Comparison of ENCODE assay signal across 12 cellular contexts in genomic region chr12:124694250-124694649, GRCh38.
DNase-seq lines count a peak whose midpoint lies in the region; ATAC-seq, FAIRE-seq and TF ChIP-seq lines count a peak whose summit lies in the region.
"Had no signal": no experiment of that assay in that cellular context is flagged by ENCODE, and none has a peak within 500 bp of the region (broad histone marks: within the 10 kb centered on the region; RNA-seq: fewer than 3 reads in every experiment).

No MANE protein-coding gene starts in this region.

- no peaks in the 10 kb centered on the region for H3K36me3 ChIP-seq in GM12878 (ENCODE audit: control insufficient read depth in 2 of 2, insufficient read depth in 2 of 2, low read length in 1 of 2)
- no peaks in the 10 kb centered on the region for H3K36me3 ChIP-seq in sigmoid colon

- H3K27ac ChIP-seq in GM12878 (ENCODE audit: control insufficient read depth, insufficient read depth): no peak overlapping the region
- no peak overlapping the region for H3K27ac ChIP-seq in sigmoid colon

- peak; percentile 54 for FAIRE-seq in GM12878 (lab: Jason Lieb, UNC)
- FAIRE-seq: islet of Langerhans had no signal

- H2AFZ ChIP-seq in GM12878 (ENCODE audit: control insufficient read depth, low read depth, low read length): no peak overlapping the region

- no peak overlapping the region for H3K9ac ChIP-seq in GM12878 (ENCODE audit: control insufficient read depth, insufficient read depth, low read length)

- H3K4me3 ChIP-seq in GM12878 (no peak overlapping the region), sigmoid colon (no peak overlapping the region)

- BruUV-seq in GM12878 (replicated peaks; lab: Mats Ljungman, UMichigan): no TSS peak

- H4K20me1 ChIP-seq in GM12878 (ENCODE audit: control insufficient read depth, insufficient read depth): no peaks in the 10 kb centered on the region

- intact Hi-C loops in GM12878 (cut with micrococcal nuclease; ENCODE audit: unreplicated experiment) (no loop called here), sigmoid colon (cut with DNase I) (no loop called here)

- 11% methylated on average over 5 of the region's 5 CpGs for WGBS in GM12878 (ENCODE audit: insufficient coverage, insufficient replicate concordance, low lambda C conversion rate, missing lambda C conversion rate)
- 40 to 60% methylated on average over 5 of the region's 5 CpGs for WGBS in sigmoid colon, 2 donors

- H3K27me3 ChIP-seq in GM12878 (replicated peaks in 1 of 2; ENCODE audit: control insufficient read depth in 2 of 2, insufficient read depth in 2 of 2, low read length in 1 of 2) (no peaks in the 10 kb centered on the region; a peak in 1 of 4 replicates), sigmoid colon (no peaks in the 10 kb centered on the region)

- no peak for TF ChIP-seq POLR2A in GM12878 (IDR thresholded peaks at IDR 0.05; ENCODE audit: low read depth, low read length)
- TF ChIP-seq POLR2A in sigmoid colon (IDR thresholded peaks at IDR 0.05): no peak

- H3K4me1 ChIP-seq in GM12878 (ENCODE audit: control insufficient read depth, insufficient read depth, low read length) (peaks cover 4% of the 10 kb centered on the region; the same call in 1 of the 2 replicates), sigmoid colon (peaks cover 0 to 6% (median 2%) of the 10 kb centered on the region in 4 donors)
- H3K4me1 ChIP-seq: Caco-2 had no signal

- in situ Hi-C loops in GM12878 (cut with MboI): no loop called here

- no peak for TF ChIP-seq RAD21 in GM12878 (IDR thresholded peaks at IDR 0.05; ENCODE audit: insufficient read depth, low read depth, low read length)

- RAD21 ChIA-PET in GM12878 (lab: Charles Lee; ENCODE audit: unreplicated experiment): no interaction called here

- ATAC-seq in GM12878: peak; percentile 87

- DNase-seq in CD1c-positive myeloid dendritic cell (ENCODE audit: extremely low spot score) (peak; percentile 52), GM19238 (ENCODE audit: insufficient read length, low spot score) (peak; percentile 54), NCI-H69 (lab: John Stamatoyannopoulos, UW) (peak; percentile 57), GM12878 (ENCODE audit: low read depth, low spot score) (no peak), amygdala (lab: John Stamatoyannopoulos, UW) (no peak), sigmoid colon (no peak), ureter (ENCODE audit: low spot score) (no peak), DMS114 treated with DMSO at 0.1 percent for 48 hours (lab: John Stamatoyannopoulos, UW; ENCODE audit: unreplicated experiment) (no peak)
- DNase-seq: Caco-2, NCI-H1048, occipital lobe had no signal

- TF ChIP-seq EP300 in GM12878 (IDR thresholded peaks at IDR 0.05; ENCODE audit: borderline replicate concordance in 1 of 2, control insufficient read depth in 1 of 2, low read depth in 2 of 2, low read length in 2 of 2) (no peak), sigmoid colon (IDR thresholded peaks at IDR 0.05) (no peak)

- no peak for TF ChIP-seq CTCF in GM12878 (IDR thresholded peaks at IDR 0.05 in 2 of 3, conservative IDR thresholded peaks at IDR 0.05 in 1 of 3; ENCODE audit: control insufficient read depth in 2 of 3, extremely low read depth in 1 of 3, insufficient read depth in 1 of 3, low read depth in 3 of 3, low read length in 3 of 3)
- TF ChIP-seq CTCF in sigmoid colon (IDR thresholded peaks at IDR 0.05): no peak

- H3K79me2 ChIP-seq in GM12878 (ENCODE audit: control insufficient read depth, insufficient read depth, low read length): no peaks in the 10 kb centered on the region

- SMC1A ChIA-PET in GM12878 (lab: Charles Lee; ENCODE audit: uncharacterized antibody, unreplicated experiment): interaction anchor here (2.0 kb wide), 1 partner anchor 16 kb away, joined by 5 read pairs; no protein-coding TSS in a partner anchor

- H3K9me3 ChIP-seq in GM12878 (replicated peaks; ENCODE audit: control insufficient read depth, insufficient read depth, low read length): peaks cover 6% of the 10 kb centered on the region; the same call in 2 of the 3 replicates
- peaks cover 0 to 6% (median 0%) of the 10 kb centered on the region in 4 donors for H3K9me3 ChIP-seq in sigmoid colon

- H3K4me2 ChIP-seq in GM12878 (ENCODE audit: control insufficient read depth, insufficient read depth): peak overlapping the region; percentile 51

- CTCF ChIA-PET in GM12878 (lab: Yijun Ruan, JAX): interaction anchor here (0.8 to 1.5 kb wide), 2 partner anchors 10 to 662 kb away, joined by 3 to 4 read pairs; no protein-coding TSS in a partner anchor

- POLR2A ChIA-PET in GM12878 (lab: Charles Lee): no interaction called here

TF ChIP-seq in GM12878, 131 proteins besides CTCF, POLR2A, EP300 and RAD21:
- no peak for TF ChIP-seq RELB (IDR thresholded peaks at IDR 0.05; ENCODE audit: low read depth)
- TF ChIP-seq IKZF2 (IDR thresholded peaks at IDR 0.05): 0 out of 4 replicates have a peak, but pooled peaks of 1 of the 2 experiments have one; percentile 22
- no peak for TF ChIP-seq LARP7 (IDR thresholded peaks at IDR 0.05)
- no peak for TF ChIP-seq TBL1XR1 (IDR thresholded peaks at IDR 0.05; ENCODE audit: low read depth, low read length)
- TF ChIP-seq RUNX3 (IDR thresholded peaks at IDR 0.05; ENCODE audit: low read length): peak; percentile 49; the same call in 1 of the 2 replicates
- no peak for TF ChIP-seq BCL11A (IDR thresholded peaks at IDR 0.05; ENCODE audit: low read depth, low read length)
TF ChIP-seq in GM12878: peak in this region for 2.

Comparison
In these comparisons a context has a peak if more than half of its experiments do, and no peak if none do; other contexts are left out.
1. DNase-seq: peak in CD1c-positive myeloid dendritic cell (single experiment), GM19238 (single experiment) and NCI-H69 (single experiment); none in GM12878 (single experiment), amygdala (0 of 56), sigmoid colon (single experiment), ureter (single experiment) and DMS114 treated with DMSO at 0.1 percent for 48 hours (single experiment).